ENCODE assay signal across 16 cellular contexts in the genomic region with DNA sequence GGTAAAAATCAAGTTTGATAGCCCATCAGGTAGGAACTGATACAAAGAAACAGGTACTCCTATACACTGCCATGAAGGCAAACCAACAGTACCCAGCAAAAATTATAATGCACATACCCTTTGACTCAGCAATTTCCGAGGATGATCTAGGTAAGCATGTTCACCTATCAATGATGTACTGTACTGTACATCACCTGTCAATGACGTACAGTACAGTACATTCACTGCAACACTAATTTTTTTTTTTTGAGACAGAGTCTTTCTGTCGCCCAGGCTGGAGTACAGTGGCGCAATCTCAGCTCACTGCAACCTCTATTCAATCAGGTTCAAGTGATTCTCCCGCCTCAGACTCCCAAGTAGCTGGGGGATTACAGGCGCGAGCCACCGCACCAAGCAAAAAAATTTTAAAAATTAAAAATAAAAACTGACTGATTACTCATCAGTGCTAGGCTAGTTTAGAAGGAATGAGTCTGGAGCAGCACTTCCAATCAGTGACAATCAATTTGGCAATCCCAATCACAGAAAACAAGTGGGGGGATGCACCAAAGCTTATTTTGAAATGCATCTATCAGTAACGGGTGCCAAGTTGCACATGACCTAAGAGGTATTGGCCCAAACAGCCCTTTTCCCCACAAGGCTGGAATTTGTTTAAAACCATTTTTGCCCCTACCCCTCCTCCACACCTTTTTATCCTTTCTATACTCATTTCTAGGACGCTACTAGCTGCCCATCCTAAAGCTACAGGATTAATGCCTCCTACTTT. TPM values are rescaled to one million over a fixed set of nuclear protein-coding genes. Genes with fewer than 3 reads are reported as not detected.
DNase-seq lines count a peak whose midpoint lies in the region; ATAC-seq, FAIRE-seq and TF ChIP-seq lines count a peak whose summit lies in the region.
"Had no signal": no experiment of that assay in that cellular context is flagged by ENCODE, and none has a peak within 500 bp of the region (broad histone marks: within the 10 kb centered on the region; RNA-seq: fewer than 3 reads in every experiment).

No MANE protein-coding gene starts in this region.

- no peak for DNase-seq in activated T-cell treated with anti-CD3 and anti-CD28 coated beads, Interleukin-2, amount 50 U/mL, for 4 hours
- no peak for DNase-seq in activated T-cell treated with anti-CD3 and anti-CD28 coated beads, Interleukin-2, amount 50 U/mL, for 1 hour
- DNase-seq in central memory CD8-positive, alpha-beta T cell (ENCODE audit: low spot score in 2 of 2): no peak
- no peak for DNase-seq in psoas muscle
- no peak for DNase-seq in gastrocnemius medialis
- no peak for DNase-seq in upper lobe of right lung
- no peak for DNase-seq in GM19239 (ENCODE audit: insufficient read length, low spot score)
- DNase-seq: activated CD4-positive, alpha-beta T cell treated with anti-CD3 and anti-CD28 coated beads, Interleukin-2, amount 50 U/mL, for 48 hours; activated naive CD4-positive, alpha-beta T cell; midbrain; NCI-H187; NCI-H69; RPMI8226; spleen; T-helper 9 cell had no signal

- H3K79me2 ChIP-seq in Loucy (ENCODE audit: insufficient read depth, low read length): peaks cover 91% of the 10 kb centered on the region

- H4K20me1 ChIP-seq in Loucy (ENCODE audit: insufficient read depth, low read length, poor library complexity, severe bottlenecking): peaks cover 75% of the 10 kb centered on the region

- H3K9ac ChIP-seq in Loucy (ENCODE audit: low read depth, low read length, poor library complexity, severe bottlenecking): no peak overlapping the region

- H3K9me2 ChIP-seq in Loucy (replicated peaks; ENCODE audit: low read depth, low read length): no peaks in the 10 kb centered on the region

- no peak overlapping the region for H2AFZ ChIP-seq in Loucy (ENCODE audit: low read length)

- H3F3A ChIP-seq in Loucy (ENCODE audit: low read depth): peaks cover 33% of the 10 kb centered on the region; the same call in 1 of the 2 replicates

- intact Hi-C loops in psoas muscle (cut with DNase I): loop anchor here (1.0 to 10.0 kb wide), 5 partner anchors 14 to 426 kb away; partner anchors contain the start of gene ATL2 (in 1 of the 2)
- intact Hi-C loops in gastrocnemius medialis (cut with DNase I; ENCODE audit: low total_unique reads): loop anchor here (5.0 kb wide), 2 partner anchors 76 to 206 kb away; partner anchors contain the start of gene GALM
- intact Hi-C loops in upper lobe of right lung (cut with DNase I): no loop called here

- peak overlapping the region; percentile 89 for H3K4me2 ChIP-seq in Loucy (ENCODE audit: low read depth, low read length, poor library complexity, severe bottlenecking)

- peaks cover 43% of the 10 kb centered on the region for H3K4me1 ChIP-seq in Loucy (ENCODE audit: insufficient read depth, low read length, poor library complexity, severe bottlenecking)
- peaks cover 30% of the 10 kb centered on the region for H3K4me1 ChIP-seq in psoas muscle
- peaks cover 19 to 40% of the 10 kb centered on the region in 2 donors for H3K4me1 ChIP-seq in gastrocnemius medialis
- peaks cover 31% of the 10 kb centered on the region for H3K4me1 ChIP-seq in upper lobe of right lung

- peak; percentile 18 to 21 for ATAC-seq in activated T-cell treated with anti-CD3 and anti-CD28 coated beads, Interleukin-2, amount 50 U/mL, for 4 hours
- no peak for ATAC-seq in central memory CD8-positive, alpha-beta T cell (replicated peaks; ENCODE audit: extremely low read depth, poor library complexity, severe bottlenecking)
- ATAC-seq in psoas muscle (peak; percentile 15 to 17 (median 16)), gastrocnemius medialis (no peak), upper lobe of right lung (no peak)

- in situ Hi-C loops in gastrocnemius medialis (cut with MboI; ENCODE audit: low sequenced_read_pairs in 4 of 4): loop anchor here (5.0 to 25.0 kb wide), 4 partner anchors 148 to 431 kb away; partner anchors contain the start of gene ATL2 (in 1 of the 4)

- H3K27ac ChIP-seq in psoas muscle: no peak overlapping the region
- H3K27ac ChIP-seq in gastrocnemius medialis: peak overlapping the region in 1 of 4 donors; percentile 37
- no peak overlapping the region for H3K27ac ChIP-seq in upper lobe of right lung

- peak overlapping the region; percentile 68 for H3K27ac Mint-ChIP-seq in central memory CD8-positive, alpha-beta T cell (ENCODE audit: low read depth)

- H3K9me3 ChIP-seq in Loucy (ENCODE audit: insufficient read depth, low read depth, low read length) (no peaks in the 10 kb centered on the region), psoas muscle (no peaks in the 10 kb centered on the region), gastrocnemius medialis (no peaks in the 10 kb centered on the region), upper lobe of right lung (no peaks in the 10 kb centered on the region)
- H3K9me3 ChIP-seq: spleen had no signal

- 81 to 87% (median 82%) methylated on average over 10 of the region's 10 CpGs for WGBS in psoas muscle, 3 donors

- H3K27me3 ChIP-seq in Loucy (ENCODE audit: insufficient read depth, low read length, poor library complexity, severe bottlenecking) (no peaks in the 10 kb centered on the region), psoas muscle (ENCODE audit: insufficient read depth in 3 of 3, low read length in 2 of 3) (no peaks in the 10 kb centered on the region), gastrocnemius medialis (no peaks in the 10 kb centered on the region), upper lobe of right lung (no peaks in the 10 kb centered on the region)
- H3K27me3 ChIP-seq: spleen had no signal

- no peak overlapping the region for H3K4me3 Mint-ChIP-seq in activated T-cell treated with anti-CD3 and anti-CD28 coated beads, Interleukin-2, amount 50 U/mL, for 4 hours
- H3K4me3 Mint-ChIP-seq in central memory CD8-positive, alpha-beta T cell: no peak overlapping the region

- H3K36me3 ChIP-seq in Loucy (ENCODE audit: insufficient read depth, low read length): peaks cover 70% of the 10 kb centered on the region
- H3K36me3 ChIP-seq in psoas muscle (ENCODE audit: insufficient read depth in 1 of 2, low read depth in 1 of 2): peaks cover 10 to 88% of the 10 kb centered on the region in 2 donors
- H3K36me3 ChIP-seq in gastrocnemius medialis: peaks cover 0 to 59% of the 10 kb centered on the region in 2 donors
- H3K36me3 ChIP-seq in upper lobe of right lung: peaks cover 60% of the 10 kb centered on the region

- TF ChIP-seq CTCF in Loucy (conservative IDR thresholded peaks at IDR 0.05; ENCODE audit: low read length) (no peak), psoas muscle (IDR thresholded peaks at IDR 0.05) (no peak), gastrocnemius medialis (IDR thresholded peaks at IDR 0.05 in 4 of 5, conservative IDR thresholded peaks at IDR 0.05 in 1 of 5) (no peak), upper lobe of right lung (IDR thresholded peaks at IDR 0.05) (no peak)

- no peak for TF ChIP-seq POLR2A in gastrocnemius medialis (IDR thresholded peaks at IDR 0.05)

- H3K4me3 ChIP-seq in Loucy (ENCODE audit: low read length, poor library complexity, severe bottlenecking) (peak overlapping the region; percentile 100), psoas muscle (no peak overlapping the region), gastrocnemius medialis (no peak overlapping the region), upper lobe of right lung (no peak overlapping the region)
- H3K4me3 ChIP-seq: spleen had no signal

- peaks cover 58% of the 10 kb centered on the region for H3K36me3 Mint-ChIP-seq in activated T-cell treated with anti-CD3 and anti-CD28 coated beads, Interleukin-2, amount 50 U/mL, for 4 hours (ENCODE audit: insufficient read depth)
- peaks cover 83% of the 10 kb centered on the region for H3K36me3 Mint-ChIP-seq in central memory CD8-positive, alpha-beta T cell (ENCODE audit: insufficient read depth)

- no peak for FAIRE-seq in GM19239 (lab: Jason Lieb, UNC)

- no peaks in the 10 kb centered on the region for H3K27me3 Mint-ChIP-seq in activated T-cell treated with anti-CD3 and anti-CD28 coated beads, Interleukin-2, amount 50 U/mL, for 4 hours (ENCODE audit: low read depth)
- H3K27me3 Mint-ChIP-seq in central memory CD8-positive, alpha-beta T cell: no peaks in the 10 kb centered on the region

- H3K9me3 Mint-ChIP-seq in activated T-cell treated with anti-CD3 and anti-CD28 coated beads, Interleukin-2, amount 50 U/mL, for 4 hours: no peaks in the 10 kb centered on the region
- H3K9me3 Mint-ChIP-seq in central memory CD8-positive, alpha-beta T cell: no peaks in the 10 kb centered on the region

- H3K4me1 Mint-ChIP-seq in activated T-cell treated with anti-CD3 and anti-CD28 coated beads, Interleukin-2, amount 50 U/mL, for 4 hours (ENCODE audit: low read depth): peaks cover 62% of the 10 kb centered on the region
- H3K4me1 Mint-ChIP-seq in central memory CD8-positive, alpha-beta T cell: peaks cover 55% of the 10 kb centered on the region

RNA-seq across cellular contexts. Expression of gene SRSF7, which starts 8.2 kb away (rescaled TPM):
- 100 to 1,000 TPM; 431 to 454 (median 451) TPM for total RNA-seq in activated T-cell treated with anti-CD3 and anti-CD28 coated beads, Interleukin-2, amount 50 U/mL, for 4 hours
- total RNA-seq in psoas muscle (10 to 100 TPM; 35.5 to 78.2 (median 56.7) TPM), gastrocnemius medialis (10 to 100 TPM; 21.5 to 51.4 (median 34.1) TPM), upper lobe of right lung (112 TPM)
- 100 to 1,000 TPM in 1 of 3 donors, 10 to 100 TPM in 2; 26.0 to 111 (median 45.8) TPM for polyA plus RNA-seq in psoas muscle

RNA-seq across cellular contexts. Expression of gene GEMIN6, which starts 35.0 kb away (rescaled TPM):
- total RNA-seq in activated T-cell treated with anti-CD3 and anti-CD28 coated beads, Interleukin-2, amount 50 U/mL, for 4 hours: 10 to 100 TPM; 34.2 to 45.7 (median 39.3) TPM
- total RNA-seq in psoas muscle (10 to 100 TPM in 1 of 4 donors, 1 to 10 TPM in 3; 5.6 to 10.8 (median 9.3) TPM), gastrocnemius medialis (1 to 10 TPM; 2.0 to 6.2 (median 3.2) TPM), upper lobe of right lung (10.6 TPM)
- polyA plus RNA-seq in psoas muscle: 10 to 100 TPM in 1 of 3 donors, 1 to 10 TPM in 2; 7.2 to 12.1 (median 9.5) TPM

Comparison
In these comparisons a context has a peak if more than half of its experiments do, and no peak if none do; other contexts are left out.
1. ATAC-seq: peak in activated T-cell treated with anti-CD3 and anti-CD28 coated beads, Interleukin-2, amount 50 U/mL, for 4 hours (2 of 2) and psoas muscle (4 of 4); none in central memory CD8-positive, alpha-beta T cell (single experiment), gastrocnemius medialis (0 of 2) and upper lobe of right lung (single experiment).